28 cellular contexts compared by ENCODE assay signal in genomic region chr10:121155742-121156141, GRCh38.
DNase-seq lines count a peak whose midpoint lies in the region; ATAC-seq, FAIRE-seq and TF ChIP-seq lines count a peak whose summit lies in the region.
"Had no signal": no experiment of that assay in that cellular context is flagged by ENCODE, and none has a peak within 500 bp of the region (broad histone marks: within the 10 kb centered on the region; RNA-seq: fewer than 3 reads in every experiment).

No MANE protein-coding gene starts in this region.

- peaks cover 11% of the 10 kb centered on the region for H3K9me3 Mint-ChIP-seq in Caco-2 (ENCODE audit: unreplicated experiment)
- peaks cover 4% of the 10 kb centered on the region for H3K9me3 Mint-ChIP-seq in activated T-helper 17 cell treated with anti-CD3 and anti-CD28 coated beads, Interleukin-2, amount 50 U/mL, for 72 hours
- H3K9me3 Mint-ChIP-seq: activated CD4-positive, alpha-beta T cell treated with anti-CD3 and anti-CD28 coated beads, Interleukin-2, amount 10 ng/mL, durations not matched to agents 24 days and 14 days had no signal

- H3K27me3 Mint-ChIP-seq in Caco-2 (ENCODE audit: insufficient read depth, unreplicated experiment): no peaks in the 10 kb centered on the region
- peaks cover 20% of the 10 kb centered on the region for H3K27me3 Mint-ChIP-seq in activated T-helper 17 cell treated with anti-CD3 and anti-CD28 coated beads, Interleukin-2, amount 50 U/mL, for 72 hours
- H3K27me3 Mint-ChIP-seq: activated CD4-positive, alpha-beta T cell treated with anti-CD3 and anti-CD28 coated beads, Interleukin-2, amount 10 ng/mL, durations not matched to agents 24 days and 14 days had no signal

- H3K4me1 Mint-ChIP-seq in Caco-2 (ENCODE audit: low read depth, unreplicated experiment): no peaks in the 10 kb centered on the region
- no peaks in the 10 kb centered on the region for H3K4me1 Mint-ChIP-seq in activated T-helper 17 cell treated with anti-CD3 and anti-CD28 coated beads, Interleukin-2, amount 50 U/mL, for 72 hours
- H3K4me1 Mint-ChIP-seq: activated CD4-positive, alpha-beta T cell treated with anti-CD3 and anti-CD28 coated beads, Interleukin-2, amount 10 ng/mL, durations not matched to agents 24 days and 14 days; IgD-negative memory B cell had no signal

- ATAC-seq in left cardiac atrium: peak in 1 of 2 donors; percentile 65
- ATAC-seq in activated T-helper 17 cell treated with anti-CD3 and anti-CD28 coated beads, Interleukin-2, amount 50 U/mL, for 72 hours (replicated peaks): no peak
- ATAC-seq: activated naive CD4-positive, alpha-beta T cell treated with anti-CD3 and anti-CD28 coated beads, Interleukin-2, amount 50 U/mL, for 72 hours; gastroesophageal sphincter; psoas muscle had no signal

- H4K20me1 ChIP-seq in keratinocyte (ENCODE audit: control insufficient read depth, extremely low read depth, insufficient read depth, low read length): no peaks in the 10 kb centered on the region
- H4K20me1 ChIP-seq: BLaER1 had no signal

- H3K27ac ChIP-seq in right atrium auricular region: no peak overlapping the region
- no peak overlapping the region for H3K27ac ChIP-seq in keratinocyte (ENCODE audit: control insufficient read depth, insufficient read depth, low read length)
- H3K27ac ChIP-seq in mucosa of rectum (ENCODE audit: low read depth in 2 of 2, low read length in 2 of 2): peak overlapping the region; percentile 29 to 46
- H3K27ac ChIP-seq: ascending aorta, BLaER1, esophagus muscularis mucosa, gastroesophageal sphincter, psoas muscle, SK-N-MC, VCaP had no signal

- H3K79me2 ChIP-seq in keratinocyte (ENCODE audit: control insufficient read depth, insufficient read depth, low read length): no peaks in the 10 kb centered on the region

- no TSS peak for BruUV-seq in Caco-2 (replicated peaks; lab: Mats Ljungman, UMichigan)

- H3K4me2 ChIP-seq in keratinocyte (ENCODE audit: control insufficient read depth, extremely low read depth, insufficient read depth, low read depth, low read length): no peak overlapping the region
- H3K4me2 ChIP-seq: BLaER1, smooth muscle cell had no signal

- H3K36me3 ChIP-seq in right atrium auricular region (no peaks in the 10 kb centered on the region), keratinocyte (ENCODE audit: control insufficient read depth in 2 of 2, extremely low read depth in 1 of 2, insufficient read depth in 2 of 2, low read length in 2 of 2) (no peaks in the 10 kb centered on the region), mucosa of rectum (ENCODE audit: control insufficient read depth in 2 of 2, insufficient read depth in 2 of 2, low read length in 2 of 2) (no peaks in the 10 kb centered on the region), Caco-2 (ENCODE audit: control insufficient read depth, insufficient read depth, low read length) (no peaks in the 10 kb centered on the region)
- H3K36me3 ChIP-seq: ascending aorta, BLaER1, esophagus muscularis mucosa, gastroesophageal sphincter, MG63, tibial nerve had no signal

- H3K9ac ChIP-seq in keratinocyte (ENCODE audit: control insufficient read depth, extremely low read depth, insufficient read depth, low read length) (no peak overlapping the region), mucosa of rectum (ENCODE audit: low read depth in 1 of 2, low read length in 2 of 2) (peak overlapping the region in 1 of 2 donors; percentile 26)
- H3K9ac ChIP-seq: BLaER1 had no signal

- H3K27ac Mint-ChIP-seq in Caco-2 (ENCODE audit: unreplicated experiment): no peak overlapping the region
- no peak overlapping the region for H3K27ac Mint-ChIP-seq in activated T-helper 17 cell treated with anti-CD3 and anti-CD28 coated beads, Interleukin-2, amount 50 U/mL, for 72 hours
- H3K27ac Mint-ChIP-seq: activated CD4-positive, alpha-beta T cell treated with anti-CD3 and anti-CD28 coated beads, Interleukin-2, amount 10 ng/mL, durations not matched to agents 24 days and 14 days; activated naive CD4-positive, alpha-beta T cell treated with anti-CD3 and anti-CD28 coated beads, Interleukin-2, amount 50 U/mL, for 72 hours; IgD-negative memory B cell had no signal

- no peak for TF ChIP-seq CTCF in right atrium auricular region (IDR thresholded peaks at IDR 0.05)
- TF ChIP-seq CTCF in keratinocyte (optimal IDR thresholded peaks at IDR 0.05 in 1 of 3, IDR thresholded peaks at IDR 0.05 in 1 of 3, conservative IDR thresholded peaks at IDR 0.05 in 1 of 3; ENCODE audit: extremely low read depth in 1 of 3, insufficient read depth in 2 of 3, low read length in 3 of 3): no peak
- TF ChIP-seq CTCF in Caco-2 (IDR thresholded peaks at IDR 0.05; ENCODE audit: insufficient read depth in 1 of 2, low read depth in 1 of 2, low read length in 1 of 2, severe bottlenecking in 1 of 2, unreplicated experiment in 1 of 2): no peak

- H3K27me3 ChIP-seq in right atrium auricular region: no peaks in the 10 kb centered on the region
- H3K27me3 ChIP-seq in keratinocyte (ENCODE audit: control insufficient read depth, extremely low read depth, insufficient read depth, low read length): no peaks in the 10 kb centered on the region
- H3K27me3 ChIP-seq in mucosa of rectum (ENCODE audit: control insufficient read depth in 2 of 2, insufficient read depth in 2 of 2, low read length in 2 of 2): no peaks in the 10 kb centered on the region
- H3K27me3 ChIP-seq in Caco-2 (replicated peaks; ENCODE audit: control insufficient read depth, insufficient read depth, low read length): no peaks in the 10 kb centered on the region
- H3K27me3 ChIP-seq: ascending aorta, BLaER1, esophagus muscularis mucosa, gastroesophageal sphincter, MG63, tibial nerve had no signal

- CTCF ChIA-PET in Caco-2 (lab: Charles Lee): no interaction called here

- DNase-seq in left cardiac atrium: peak; percentile 18
- DNase-seq in right atrium auricular region (ENCODE audit: low spot score): no peak
- no peak for DNase-seq in keratinocyte (ENCODE audit: low read depth, low spot score)
- DNase-seq in Caco-2: no peak
- DNase-seq in GOT3 (lab: John Stamatoyannopoulos, UW): no peak
- DNase-seq in NCI-H1417 treated with DMSO at 0.1 percent for 48 hours (lab: John Stamatoyannopoulos, UW): no peak
- DNase-seq: activated CD4-positive, alpha-beta T cell treated with anti-CD3 and anti-CD28 coated beads, Interleukin-2, amount 10 ng/mL, durations not matched to agents 24 days and 14 days; effector CD8-positive, alpha-beta T cell; kidney glomerular epithelial cell; MG63; NCI-H1417; NCI-H524 treated with DMSO at 0.1 percent for 48 hours; psoas muscle; stimulated activated CD4-positive, alpha-beta T cell treated with anti-CD3 and anti-CD28 coated beads, Interleukin-2, amount 100 ng/mL, for 48 hours; stimulated activated naive CD4-positive, alpha-beta T cell; T-helper 2 cell had no signal

- no peaks in the 10 kb centered on the region for H3K36me3 Mint-ChIP-seq in Caco-2 (ENCODE audit: insufficient read depth, unreplicated experiment)
- H3K36me3 Mint-ChIP-seq in activated T-helper 17 cell treated with anti-CD3 and anti-CD28 coated beads, Interleukin-2, amount 50 U/mL, for 72 hours (ENCODE audit: low read depth): no peaks in the 10 kb centered on the region
- H3K36me3 Mint-ChIP-seq: IgD-negative memory B cell had no signal

- dilution Hi-C loops in keratinocyte (cut with MboI; ENCODE audit: extremely low pct_ligation_motif_present, low sequenced_read_pairs): no loop called here

- H3K9me3 ChIP-seq in right atrium auricular region: peaks cover 0 to 9% of the 10 kb centered on the region in 2 donors
- peaks cover 3% of the 10 kb centered on the region for H3K9me3 ChIP-seq in keratinocyte (ENCODE audit: control insufficient read depth, low read depth, low read length)
- no peaks in the 10 kb centered on the region for H3K9me3 ChIP-seq in mucosa of rectum (ENCODE audit: control insufficient read depth in 2 of 2, low read length in 2 of 2)
- no peaks in the 10 kb centered on the region for H3K9me3 ChIP-seq in Caco-2
- H3K9me3 ChIP-seq: ascending aorta, BLaER1, esophagus muscularis mucosa, gastroesophageal sphincter, MG63 had no signal

- intact Hi-C loops in left cardiac atrium (cut with DNase I) (no loop called here), Caco-2 (cut with micrococcal nuclease; ENCODE audit: unreplicated experiment) (no loop called here)

- H3K9me1 ChIP-seq in keratinocyte (ENCODE audit: control insufficient read depth, extremely low read depth, insufficient read depth, low read length): no peaks in the 10 kb centered on the region

- H3K4me3 Mint-ChIP-seq in Caco-2 (ENCODE audit: unreplicated experiment): no peak overlapping the region
- H3K4me3 Mint-ChIP-seq in activated T-helper 17 cell treated with anti-CD3 and anti-CD28 coated beads, Interleukin-2, amount 50 U/mL, for 72 hours: no peak overlapping the region
- H3K4me3 Mint-ChIP-seq: activated CD4-positive, alpha-beta T cell treated with anti-CD3 and anti-CD28 coated beads, Interleukin-2, amount 10 ng/mL, durations not matched to agents 24 days and 14 days; IgD-negative memory B cell had no signal

- H3K4me1 ChIP-seq in right atrium auricular region: no peaks in the 10 kb centered on the region
- H3K4me1 ChIP-seq in keratinocyte (ENCODE audit: control insufficient read depth, extremely low read depth, insufficient read depth, low read length): peaks cover 35% of the 10 kb centered on the region
- peaks cover 18 to 33% of the 10 kb centered on the region in 2 donors for H3K4me1 ChIP-seq in mucosa of rectum (ENCODE audit: control insufficient read depth in 2 of 2, insufficient read depth in 2 of 2, low read length in 2 of 2)
- peaks cover 13% of the 10 kb centered on the region for H3K4me1 ChIP-seq in Caco-2
- H3K4me1 ChIP-seq: ascending aorta, BLaER1, psoas muscle had no signal

- H3K4me3 ChIP-seq in right atrium auricular region (no peak overlapping the region), keratinocyte (ENCODE audit: control insufficient read depth in 2 of 3, extremely low read depth in 1 of 3, insufficient read depth in 2 of 3, low read depth in 1 of 3, low read length in 3 of 3) (no peak overlapping the region), mucosa of rectum (ENCODE audit: low read length in 2 of 2) (no peak overlapping the region), Caco-2 (ENCODE audit: low read depth, low read length) (no peak overlapping the region)
- H3K4me3 ChIP-seq: ascending aorta, BLaER1, esophagus muscularis mucosa, gastroesophageal sphincter, MG63, psoas muscle, SK-N-MC, smooth muscle cell, tibial nerve had no signal

- peak; percentile 55 for FAIRE-seq in keratinocyte (lab: Jason Lieb, UNC)

- peak overlapping the region; percentile 12 for H2AFZ ChIP-seq in keratinocyte (ENCODE audit: control insufficient read depth, low read length)

- POLR2A ChIA-PET in Caco-2 (lab: Charles Lee): no interaction called here

Comparison
In these comparisons a context has a peak if more than half of its experiments do, and no peak if none do; other contexts are left out.
1. H3K27ac ChIP-seq: peak in mucosa of rectum (2 of 2); none in right atrium auricular region (0 of 2) and keratinocyte (single experiment).